ENCODE assay signal across 8 cellular contexts in the genomic region with DNA sequence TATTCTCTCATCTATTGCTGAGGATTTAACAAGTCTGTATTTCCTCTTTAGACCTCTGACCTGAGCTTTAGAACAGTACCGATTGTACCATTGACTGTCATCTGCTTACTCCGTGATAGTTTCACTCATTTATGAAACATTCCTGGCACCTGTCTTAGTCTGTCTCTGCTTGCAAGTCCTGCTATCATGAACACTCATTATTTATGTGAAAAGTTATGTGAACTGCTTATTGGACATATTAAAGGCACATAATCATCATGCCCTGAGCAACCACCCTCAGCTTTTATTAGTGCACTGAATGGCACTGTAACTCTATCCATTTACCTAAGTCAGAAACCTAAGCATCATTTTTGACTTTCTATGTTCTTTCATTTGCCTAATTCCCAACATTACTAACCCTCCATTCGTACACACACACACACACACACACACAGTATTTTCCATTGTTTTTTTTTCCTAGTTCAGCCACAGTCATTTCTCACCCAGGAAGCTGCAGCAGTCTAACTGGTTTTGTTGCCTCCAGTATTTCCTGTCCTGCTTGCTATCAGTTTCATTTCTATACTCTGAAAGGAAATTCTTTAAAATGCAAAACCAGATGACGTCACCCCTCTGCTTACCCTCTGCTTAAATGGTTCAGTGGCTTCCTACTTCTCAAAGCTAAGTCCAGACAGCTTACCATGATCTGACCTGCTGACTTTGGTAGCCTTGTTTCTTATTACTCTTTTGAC.
DNase-seq lines count a peak whose midpoint lies in the region; ATAC-seq lines count a peak whose summit lies in the region.

No MANE protein-coding gene starts in this region.

- no peaks in the 10 kb centered on the region for H3K9me3 Mint-ChIP-seq in activated naive CD4-positive, alpha-beta T cell treated with anti-CD3 and anti-CD28 coated beads for 36 hours

- H3K27ac ChIP-seq in right cardiac atrium (ENCODE audit: low read length): no peak overlapping the region

- ATAC-seq in GM18907 (IDR thresholded peaks at IDR 0.05; ENCODE audit: unreplicated experiment) (peak; percentile 98), HG03097 (IDR thresholded peaks at IDR 0.05; ENCODE audit: low FRiP score, unreplicated experiment) (peak; percentile 94), right cardiac atrium (peak; percentile 46 to 71)

- H3K27me3 ChIP-seq in right cardiac atrium (ENCODE audit: control insufficient read depth, insufficient read depth): no peaks in the 10 kb centered on the region

- H3K4me1 ChIP-seq in right cardiac atrium (ENCODE audit: control insufficient read depth, insufficient read depth, low read length): peaks cover 4% of the 10 kb centered on the region

- H3K9me3 ChIP-seq in right cardiac atrium (ENCODE audit: control insufficient read depth, low read length): no peaks in the 10 kb centered on the region

- peaks cover 25% of the 10 kb centered on the region for H3K36me3 Mint-ChIP-seq in activated naive CD4-positive, alpha-beta T cell treated with anti-CD3 and anti-CD28 coated beads for 36 hours (ENCODE audit: low read depth)

- CTCF ChIA-PET in activated naive CD4-positive, alpha-beta T cell treated with anti-CD3 and anti-CD28 coated beads for 36 hours (lab: Charles Lee): interaction anchor here (0.7 to 2.8 kb wide), 5 partner anchors 30 to 575 kb away, joined by 3 to 12 read pairs (median 4); a partner anchor contains a TSS

- H3K27me3 Mint-ChIP-seq in activated naive CD4-positive, alpha-beta T cell treated with anti-CD3 and anti-CD28 coated beads for 36 hours (ENCODE audit: low read depth): no peaks in the 10 kb centered on the region

- H3K4me1 Mint-ChIP-seq in activated naive CD4-positive, alpha-beta T cell treated with anti-CD3 and anti-CD28 coated beads for 36 hours (ENCODE audit: low read depth): peaks cover 58% of the 10 kb centered on the region

- intact Hi-C loops in activated naive CD4-positive, alpha-beta T cell treated with anti-CD3 and anti-CD28 coated beads for 36 hours (cut with micrococcal nuclease): loop anchor here (1.0 to 5.0 kb wide), 6 partner anchors 27 to 872 kb away; a partner anchor contains a TSS
- intact Hi-C loops in right cardiac atrium (cut with DNase I): no loop called here

- H3K27ac Mint-ChIP-seq in activated naive CD4-positive, alpha-beta T cell treated with anti-CD3 and anti-CD28 coated beads for 36 hours: peak overlapping the region; percentile 88

- DNase-seq in AG08395 (ENCODE audit: low spot score) (peak; percentile 26), NOMO-1 treated with dmso at 0.1 percent for 144 hours (lab: John Stamatoyannopoulos, UW; ENCODE audit: unreplicated experiment) (peak; percentile 65), right cardiac atrium (no peak), NCI-H1105 treated with DMSO at 0.1 percent for 48 hours (lab: John Stamatoyannopoulos, UW) (no peak)
- peak; percentile 66 for DNase-seq in activated naive CD4-positive, alpha-beta T cell treated with anti-CD3 and anti-CD28 coated beads for 36 hours
- DNase-seq in stimulated activated CD4-positive, alpha-beta T cell treated with anti-CD3 and anti-CD28 coated beads, Interleukin-15, amount 100 ng/mL, for 24 hours: peak; percentile 51

- peak overlapping the region; percentile 60 for H3K4me3 Mint-ChIP-seq in activated naive CD4-positive, alpha-beta T cell treated with anti-CD3 and anti-CD28 coated beads for 36 hours

- H3K4me3 ChIP-seq in right cardiac atrium (ENCODE audit: low read length): no peak overlapping the region

- 25% methylated on average over 4 of the region's 4 CpGs for WGBS in right cardiac atrium

Comparison
In these comparisons a context has a peak if more than half of its experiments do, and no peak if none do; other contexts are left out.
1. DNase-seq: peak in AG08395 (single experiment), NOMO-1 treated with dmso at 0.1 percent for 144 hours (single experiment), activated naive CD4-positive, alpha-beta T cell treated with anti-CD3 and anti-CD28 coated beads for 36 hours (single experiment) and stimulated activated CD4-positive, alpha-beta T cell treated with anti-CD3 and anti-CD28 coated beads, Interleukin-15, amount 100 ng/mL, for 24 hours (single experiment); none in right cardiac atrium (0 of 3) and NCI-H1105 treated with DMSO at 0.1 percent for 48 hours (single experiment).
2. Peak in every context shown above with its lines, with median percentiles within 50 percentile points of each other: ATAC-seq.